1 cellular context compared by ENCODE assay signal in genomic region chr17:60327122-60327869, GRCh38.
TF ChIP-seq lines count a peak whose summit lies in the region.

No MANE protein-coding gene starts in this region.

TF ChIP-seq in GM23338, 12 proteins besides CTCF, POLR2A, EP300 and RAD21 (continued from another document):
- TF ChIP-seq REST (IDR thresholded peaks at IDR 0.05; ENCODE audit: unreplicated experiment) (no peak), POLR2AphosphoS5 (IDR thresholded peaks at IDR 0.05; ENCODE audit: low read depth) (no peak)
